ENCODE assay signal across 8 cellular contexts in genomic region chr14:39102265-39102968, GRCh38. TPM values are rescaled to one million over a fixed set of nuclear protein-coding genes. Genes with fewer than 3 reads are reported as not detected.
A peak's percentile ranks its signal among the peaks of the same experiment; 100 is the strongest.
DNase-seq lines count a peak whose midpoint lies in the region; ATAC-seq and TF ChIP-seq lines count a peak whose summit lies in the region.

No MANE protein-coding gene starts in this region.

- peak; percentile 31 for DNase-seq in DMS79 (lab: John Stamatoyannopoulos, UW)
- DNase-seq in HS-27A (ENCODE audit: low read depth), result peak; percentile 17
- DNase-seq in foreskin fibroblast, result peak; percentile 25 to 69
- no peak for DNase-seq in neural crest cell (ENCODE audit: low read depth, low spot score)
- no peak for DNase-seq in occipital lobe (lab: John Stamatoyannopoulos, UW)

- H3K27me3 Mint-ChIP-seq in neural crest cell (ENCODE audit: low read depth), result no peaks in the 10 kb centered on the region

- H3K9me3 Mint-ChIP-seq in neural crest cell, result no peaks in the 10 kb centered on the region

- peaks cover 32% of the 10 kb centered on the region for H3K4me1 Mint-ChIP-seq in neural crest cell

- H3K27ac Mint-ChIP-seq in neural crest cell (ENCODE audit: unreplicated experiment), result peak overlapping the region; percentile 84

- ATAC-seq in GM19463 (IDR thresholded peaks at IDR 0.05; ENCODE audit: unreplicated experiment), result peak; percentile 1
- ATAC-seq in HG03097 (IDR thresholded peaks at IDR 0.05; ENCODE audit: low FRiP score, unreplicated experiment), result no peak

- H3K4me3 Mint-ChIP-seq in neural crest cell, result peak overlapping the region; percentile 96

- H3K4me3 ChIP-seq in WI38 (ENCODE audit: low read depth, low read length) (peak overlapping the region; percentile 76), foreskin fibroblast (ENCODE audit: low read depth in 1 of 2, low read length in 2 of 2) (peak overlapping the region; percentile 89 to 95)

- no peaks in the 10 kb centered on the region for H3K36me3 Mint-ChIP-seq in neural crest cell (ENCODE audit: low read depth)

- TF ChIP-seq CTCF in WI38 (IDR thresholded peaks at IDR 0.05; ENCODE audit: low read depth, low read length) (no peak), foreskin fibroblast (IDR thresholded peaks at IDR 0.05; ENCODE audit: low read depth, low read length) (no peak), neural crest cell (conservative IDR thresholded peaks at IDR 0.05) (no peak)

RNA-seq across cellular contexts. Expression of gene SEC23A, which starts 0.6 kb away (rescaled TPM):
- 70.6 and 72.0 TPM in 2 replicates for total RNA-seq in neural crest cell
- 137 TPM for total RNA-seq in occipital lobe

RNA-seq across cellular contexts. Expression of gene GEMIN2, which starts 11.7 kb away (rescaled TPM):
- total RNA-seq in neural crest cell, result 35.8 and 37.9 TPM in 2 replicates
- total RNA-seq in occipital lobe, result 50.4 TPM

Comparison
In these comparisons a context has a peak if more than half of its experiments do, and no peak if none do; other contexts are left out.
1. DNase-seq: peak in DMS79 (single experiment), HS-27A (single experiment) and foreskin fibroblast (2 of 2); none in neural crest cell (single experiment) and occipital lobe (single experiment).